7 cellular contexts compared by ENCODE assay signal in genomic region chr3:48472673-48472922, GRCh38. TPM values are rescaled to one million over a fixed set of nuclear protein-coding genes. Genes with fewer than 3 reads are reported as not detected.
A peak's percentile ranks its signal among the peaks of the same experiment; 100 is the strongest.
DNase-seq lines count a peak whose midpoint lies in the region; ATAC-seq, FAIRE-seq and TF ChIP-seq lines count a peak whose summit lies in the region.

No MANE protein-coding gene starts in this region.

- intact Hi-C loops in endothelial cell of umbilical vein (cut with micrococcal nuclease) = no loop called here

- peak overlapping the region; percentile 94 for H3K4me3 Mint-ChIP-seq in neural progenitor cell

- peak overlapping the region; percentile 74 for H3K9ac ChIP-seq in OCI-LY1 (ENCODE audit: low read length)
- peak overlapping the region; percentile 98 for H3K9ac ChIP-seq in endothelial cell of umbilical vein (replicated peaks; ENCODE audit: extremely low read depth, insufficient read depth, low read length)
- peak overlapping the region; percentile 56 for H3K9ac ChIP-seq in neural progenitor cell

- peaks cover 26% of the 10 kb centered on the region; the same call in 1 of the 2 replicates for H3K36me3 ChIP-seq in OCI-LY1 (ENCODE audit: insufficient read depth, low read length)
- peaks cover 0 to 32% of the 10 kb centered on the region in 2 experiments for H3K36me3 ChIP-seq in endothelial cell of umbilical vein (ENCODE audit: control insufficient read depth in 2 of 2, extremely low read depth in 1 of 2, insufficient read depth in 2 of 2, low read length in 2 of 2)
- H3K36me3 ChIP-seq in neural progenitor cell = no peaks in the 10 kb centered on the region

- H3K4me3 ChIP-seq in OCI-LY1 (ENCODE audit: low read depth, low read length, poor library complexity, severe bottlenecking) (peak overlapping the region; percentile 66), endothelial cell of umbilical vein (replicated peaks in 1 of 3; ENCODE audit: insufficient read depth in 1 of 3, low read depth in 1 of 3, low read length in 3 of 3) (peak overlapping the region; percentile 52 to 98 (median 98)), neural progenitor cell (peak overlapping the region; percentile 58)

- H3K79me2 ChIP-seq in OCI-LY1 (ENCODE audit: insufficient read depth, low read length) (no peaks in the 10 kb centered on the region), endothelial cell of umbilical vein (ENCODE audit: control insufficient read depth, insufficient read depth, low read length) (peaks cover 48% of the 10 kb centered on the region), neural progenitor cell (ENCODE audit: low read depth) (peaks cover 30% of the 10 kb centered on the region)

- TF ChIP-seq CTCF in OCI-LY1 (IDR thresholded peaks at IDR 0.05; ENCODE audit: low read length) = no peak
- TF ChIP-seq CTCF in endothelial cell of umbilical vein (IDR thresholded peaks at IDR 0.05; ENCODE audit: extremely low read depth in 1 of 2, insufficient read depth in 1 of 2, low read depth in 1 of 2, low read length in 2 of 2) = no peak
- TF ChIP-seq CTCF in neural progenitor cell (IDR thresholded peaks at IDR 0.05) = no peak

- FAIRE-seq in endothelial cell of umbilical vein (lab: Jason Lieb, UNC) = no peak

- H4K20me1 ChIP-seq in OCI-LY1 (ENCODE audit: insufficient read depth, low read length) (no peaks in the 10 kb centered on the region), endothelial cell of umbilical vein (replicated peaks; ENCODE audit: control insufficient read depth, extremely low read depth, insufficient read depth, low read length) (no peaks in the 10 kb centered on the region), neural progenitor cell (ENCODE audit: low read depth) (no peaks in the 10 kb centered on the region)

- H3K27ac ChIP-seq in OCI-LY1 (ENCODE audit: low read depth, low read length, poor library complexity, severe bottlenecking) = peak overlapping the region; percentile 86
- peak overlapping the region; percentile 95 for H3K27ac ChIP-seq in endothelial cell of umbilical vein (ENCODE audit: insufficient read depth, low read depth, low read length)
- peak overlapping the region; percentile 75 for H3K27ac ChIP-seq in neural progenitor cell

- CTCF ChIA-PET in endothelial cell of umbilical vein (lab: Charles Lee) = interaction anchor here (1.0 to 3.9 kb wide), 10 partner anchors 8 to 213 kb away, joined by 3 to 26 read pairs (median 8); partner anchors contain the start of genes CCDC51, SHISA5 and TMA7

- H3K4me1 ChIP-seq in OCI-LY1 (ENCODE audit: insufficient read depth, low read length, severe bottlenecking) = peaks cover 60% of the 10 kb centered on the region
- peaks cover 12% of the 10 kb centered on the region for H3K4me1 ChIP-seq in endothelial cell of umbilical vein (ENCODE audit: control insufficient read depth, extremely low read depth, insufficient read depth, low read length)
- peaks cover 29% of the 10 kb centered on the region for H3K4me1 ChIP-seq in neural progenitor cell

- H2AFZ ChIP-seq in OCI-LY1 (ENCODE audit: low read length) (no peak overlapping the region), endothelial cell of umbilical vein (ENCODE audit: low read depth, low read length) (peak overlapping the region; percentile 66), neural progenitor cell (replicated peaks) (peak overlapping the region; percentile 92)

- in situ Hi-C loops in G401 (cut with HindIII; ENCODE audit: low sequenced_read_pairs) = no loop called here

- H3K9me1 ChIP-seq in endothelial cell of umbilical vein (replicated peaks; ENCODE audit: control insufficient read depth, extremely low read depth, insufficient read depth, low read length) = no peaks in the 10 kb centered on the region

- no peaks in the 10 kb centered on the region for H3F3A ChIP-seq in OCI-LY1 (ENCODE audit: insufficient read depth, low read length)
- H3F3A ChIP-seq in neural progenitor cell (ENCODE audit: low read depth) = peaks cover 29% of the 10 kb centered on the region

- BruUV-seq in endothelial cell of umbilical vein (replicated peaks; lab: Mats Ljungman, UMichigan) = TSS peak; percentile 58

- peak overlapping the region; percentile 99 for H3K27ac Mint-ChIP-seq in neural progenitor cell

- no peaks in the 10 kb centered on the region for H3K9me3 Mint-ChIP-seq in neural progenitor cell

- TF ChIP-seq POLR2A in endothelial cell of umbilical vein (IDR thresholded peaks at IDR 0.05; ENCODE audit: low read depth, low read length) = no peak

- dilution Hi-C loops in endothelial cell of umbilical vein (cut with MboI; ENCODE audit: extremely low pct_ligation_motif_present, low sequenced_read_pairs) = no loop called here

- no peak for DNase-seq in endothelial cell of umbilical vein (ENCODE audit: low read depth, low spot score)
- DNase-seq in neural progenitor cell (ENCODE audit: low spot score) = no peak
- DNase-seq in GDM1 (lab: John Stamatoyannopoulos, UW) = no peak
- DNase-seq in G401 (ENCODE audit: low spot score) = no peak
- DNase-seq in SIG-M5 (lab: John Stamatoyannopoulos, UW) = no peak

- peak overlapping the region; percentile 67 for H3K4me2 ChIP-seq in OCI-LY1 (ENCODE audit: low read length)
- peak overlapping the region; percentile 71 for H3K4me2 ChIP-seq in endothelial cell of umbilical vein (ENCODE audit: insufficient read depth, low read length)
- peak overlapping the region; percentile 79 for H3K4me2 ChIP-seq in neural progenitor cell

- POLR2A ChIA-PET in endothelial cell of umbilical vein (lab: Charles Lee) = no interaction called here

- ATAC-seq in GM21737 (IDR thresholded peaks at IDR 0.05; ENCODE audit: unreplicated experiment) = peak; percentile 8

- H3K36me3 Mint-ChIP-seq in neural progenitor cell = peaks cover 15% of the 10 kb centered on the region

- H3K9me2 ChIP-seq in OCI-LY1 (ENCODE audit: low read depth, low read length) = no peaks in the 10 kb centered on the region

- H3K27me3 ChIP-seq in OCI-LY1 (ENCODE audit: insufficient read depth, low read length) (no peaks in the 10 kb centered on the region), endothelial cell of umbilical vein (ENCODE audit: control insufficient read depth in 2 of 2, insufficient read depth in 2 of 2, low read length in 2 of 2) (no peaks in the 10 kb centered on the region), neural progenitor cell (no peaks in the 10 kb centered on the region)

- H3K9me3 ChIP-seq in OCI-LY1 (ENCODE audit: low read length) = no peaks in the 10 kb centered on the region
- no peaks in the 10 kb centered on the region for H3K9me3 ChIP-seq in endothelial cell of umbilical vein (replicated peaks; ENCODE audit: control insufficient read depth, insufficient read depth, low read length)
- no peaks in the 10 kb centered on the region for H3K9me3 ChIP-seq in neural progenitor cell (ENCODE audit: low read depth)

- H3K27me3 Mint-ChIP-seq in neural progenitor cell (ENCODE audit: insufficient read depth, low read depth) = no peaks in the 10 kb centered on the region

- H3K4me1 Mint-ChIP-seq in neural progenitor cell = peaks cover 37% of the 10 kb centered on the region

RNA-seq across cellular contexts. Expression of gene ATRIP, which starts 26.1 kb away (rescaled TPM):
- total RNA-seq in endothelial cell of umbilical vein (12.6 and 14.7 TPM in 2 replicates), neural progenitor cell (ENCODE audit: low replicate concordance) (8.3 and 11.8 TPM in 2 replicates)
- polyA plus RNA-seq in endothelial cell of umbilical vein = 10.6 and 13.0 TPM in 2 replicates
- polyA plus RNA-seq in endothelial cell of umbilical vein (2011; cell fraction: cytosol; rRNA removed) = 10.1 and 10.5 TPM in 2 replicates
- 20.9 and 22.8 TPM in 2 replicates for polyA plus RNA-seq in endothelial cell of umbilical vein (2011; cell fraction: nucleus; rRNA removed)
- polyA plus RNA-seq in endothelial cell of umbilical vein (2012) = 8.6 and 8.9 TPM in 2 replicates
- 11.8 and 11.9 TPM in 2 replicates for polyA minus RNA-seq in endothelial cell of umbilical vein
- 15.4 TPM for polyA minus RNA-seq in endothelial cell of umbilical vein (2011; cell fraction: cytosol; rRNA and poly(A)+ RNA removed)
- 7.6 and 11.9 TPM in 2 replicates for polyA minus RNA-seq in endothelial cell of umbilical vein (2011; cell fraction: nucleus; rRNA and poly(A)+ RNA removed)
- 10.8 and 12.6 TPM in 2 replicates for total RNA-seq in G401 (2014; rRNA removed; shearing (Covaris generic))

RNA-seq across cellular contexts. Expression of gene SHISA5, which starts 31.4 kb away (rescaled TPM):
- total RNA-seq in endothelial cell of umbilical vein = 205 and 213 TPM in 2 replicates
- 320 and 401 TPM in 2 replicates for polyA plus RNA-seq in endothelial cell of umbilical vein
- polyA plus RNA-seq in endothelial cell of umbilical vein (2011; cell fraction: cytosol; rRNA removed) = 210 and 226 TPM in 2 replicates
- 87.1 and 91.4 TPM in 2 replicates for polyA plus RNA-seq in endothelial cell of umbilical vein (2011; cell fraction: nucleus; rRNA removed)
- polyA plus RNA-seq in endothelial cell of umbilical vein (2012) = 173 and 191 TPM in 2 replicates
- polyA minus RNA-seq in endothelial cell of umbilical vein = 158 and 169 TPM in 2 replicates
- polyA minus RNA-seq in endothelial cell of umbilical vein (2011; cell fraction: cytosol; rRNA and poly(A)+ RNA removed) = 92.3 TPM
- 29.9 and 37.6 TPM in 2 replicates for polyA minus RNA-seq in endothelial cell of umbilical vein (2011; cell fraction: nucleus; rRNA and poly(A)+ RNA removed)
- total RNA-seq in neural progenitor cell (ENCODE audit: low replicate concordance) = 54.8 and 133 TPM in 2 replicates
- 115 and 124 TPM in 2 replicates for total RNA-seq in G401 (2014; rRNA removed; shearing (Covaris generic))

RNA-seq across cellular contexts. Expression of gene TMA7, which starts 32.5 kb away (rescaled TPM):
- total RNA-seq in endothelial cell of umbilical vein (306 and 332 TPM in 2 replicates), neural progenitor cell (ENCODE audit: low replicate concordance) (472 and 510 TPM in 2 replicates)
- 73.0 and 137 TPM in 2 replicates for polyA plus RNA-seq in endothelial cell of umbilical vein
- polyA plus RNA-seq in endothelial cell of umbilical vein (2011; cell fraction: cytosol; rRNA removed) = 341 and 475 TPM in 2 replicates
- 95.0 and 136 TPM in 2 replicates for polyA plus RNA-seq in endothelial cell of umbilical vein (2011; cell fraction: nucleus; rRNA removed)
- 427 and 444 TPM in 2 replicates for polyA plus RNA-seq in endothelial cell of umbilical vein (2012)
- 14.0 and 15.7 TPM in 2 replicates for polyA minus RNA-seq in endothelial cell of umbilical vein
- polyA minus RNA-seq in endothelial cell of umbilical vein (2011; cell fraction: cytosol; rRNA and poly(A)+ RNA removed) = 37.3 TPM
- 14.8 and 17.1 TPM in 2 replicates for polyA minus RNA-seq in endothelial cell of umbilical vein (2011; cell fraction: nucleus; rRNA and poly(A)+ RNA removed)
- 770 and 948 TPM in 2 replicates for total RNA-seq in G401 (2014; rRNA removed; shearing (Covaris generic))

RNA-seq across cellular contexts. Expression of gene CCDC51, which starts 32.7 kb away (rescaled TPM):
- total RNA-seq in endothelial cell of umbilical vein (9.8 and 11.2 TPM in 2 replicates), neural progenitor cell (ENCODE audit: low replicate concordance) (13.9 and 22.0 TPM in 2 replicates)
- polyA plus RNA-seq in endothelial cell of umbilical vein = 10.1 and 11.3 TPM in 2 replicates
- 12.5 TPM in 2 replicates for polyA plus RNA-seq in endothelial cell of umbilical vein (2011; cell fraction: cytosol; rRNA removed)
- polyA plus RNA-seq in endothelial cell of umbilical vein (2011; cell fraction: nucleus; rRNA removed) = 5.2 and 5.5 TPM in 2 replicates
- polyA plus RNA-seq in endothelial cell of umbilical vein (2012) = 8.8 and 11.8 TPM in 2 replicates
- polyA minus RNA-seq in endothelial cell of umbilical vein = 6.5 and 7.6 TPM in 2 replicates
- 8.0 TPM for polyA minus RNA-seq in endothelial cell of umbilical vein (2011; cell fraction: cytosol; rRNA and poly(A)+ RNA removed)
- 0.48 and 1.7 TPM in 2 replicates for polyA minus RNA-seq in endothelial cell of umbilical vein (2011; cell fraction: nucleus; rRNA and poly(A)+ RNA removed)
- total RNA-seq in G401 (2014; rRNA removed; shearing (Covaris generic)) = 21.3 and 30.0 TPM in 2 replicates

RNA-seq across cellular contexts. Expression of gene PLXNB1, which starts 42.7 kb away (rescaled TPM):
- 43.0 and 43.1 TPM in 2 replicates for total RNA-seq in endothelial cell of umbilical vein
- polyA plus RNA-seq in endothelial cell of umbilical vein = 45.2 and 47.5 TPM in 2 replicates
- polyA plus RNA-seq in endothelial cell of umbilical vein (2011; cell fraction: cytosol; rRNA removed) = 18.3 and 23.0 TPM in 2 replicates
- 262 and 302 TPM in 2 replicates for polyA plus RNA-seq in endothelial cell of umbilical vein (2011; cell fraction: nucleus; rRNA removed)
- 25.8 and 32.9 TPM in 2 replicates for polyA plus RNA-seq in endothelial cell of umbilical vein (2012)
- polyA minus RNA-seq in endothelial cell of umbilical vein = 52.5 and 60.1 TPM in 2 replicates
- 27.2 TPM for polyA minus RNA-seq in endothelial cell of umbilical vein (2011; cell fraction: cytosol; rRNA and poly(A)+ RNA removed)
- 66.9 and 99.7 TPM in 2 replicates for polyA minus RNA-seq in endothelial cell of umbilical vein (2011; cell fraction: nucleus; rRNA and poly(A)+ RNA removed)
- 53.6 and 142 TPM in 2 replicates for total RNA-seq in neural progenitor cell (ENCODE audit: low replicate concordance)
- 10.7 and 23.5 TPM in 2 replicates for total RNA-seq in G401 (2014; rRNA removed; shearing (Covaris generic))
